In the genomic region with DNA sequence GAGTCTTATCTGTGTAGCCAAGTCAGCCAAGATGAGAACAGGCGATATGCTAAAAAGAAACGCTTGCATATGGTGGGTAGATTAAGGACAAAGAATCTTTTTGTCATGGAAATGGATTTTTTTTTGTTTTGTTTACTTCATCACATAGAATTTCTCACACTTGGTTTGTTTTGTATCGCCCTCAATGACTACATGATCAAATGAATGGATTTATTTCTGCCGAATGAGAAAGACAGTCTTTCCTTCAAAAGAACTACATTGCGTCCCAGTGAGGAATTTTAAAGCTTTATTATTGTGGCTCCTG, we compare ENCODE assay signal across 15 cellular contexts. TPM values are rescaled to one million over a fixed set of nuclear protein-coding genes. Genes with fewer than 3 reads are reported as not detected.
DNase-seq lines count a peak whose midpoint lies in the region; ATAC-seq and TF ChIP-seq lines count a peak whose summit lies in the region.
"Had no signal": no experiment of that assay in that cellular context is flagged by ENCODE, and none has a peak within 500 bp of the region (broad histone marks: within the 10 kb centered on the region; RNA-seq: fewer than 3 reads in every experiment).

No MANE protein-coding gene starts in this region.

- peak overlapping the region; percentile 36 for H3K4me3 Mint-ChIP-seq in activated T-cell treated with anti-CD3 and anti-CD28 coated beads, Interleukin-2, amount 50 U/mL, for 24 hours
- H3K4me3 Mint-ChIP-seq in activated CD4-positive, alpha-beta memory T cell treated with anti-CD3 and anti-CD28 coated beads, Interleukin-2, amount 10 ng/mL, durations not matched to agents 7 days and 5 days: peak overlapping the region; percentile 24

- no peak overlapping the region for H4K12ac ChIP-seq in trophoblast cell (ENCODE audit: low read depth, low read length)

- H2BK5ac ChIP-seq in trophoblast cell (ENCODE audit: low read depth, low read length, poor library complexity): no peak overlapping the region

- no peak for TF ChIP-seq POLR2A in stomach (IDR thresholded peaks at IDR 0.05)

- no peaks in the 10 kb centered on the region for H3K36me3 Mint-ChIP-seq in activated T-cell treated with anti-CD3 and anti-CD28 coated beads, Interleukin-2, amount 50 U/mL, for 24 hours (ENCODE audit: low read depth)
- H3K36me3 Mint-ChIP-seq in activated CD4-positive, alpha-beta memory T cell treated with anti-CD3 and anti-CD28 coated beads, Interleukin-2, amount 10 ng/mL, durations not matched to agents 7 days and 5 days (ENCODE audit: low read depth): peaks cover 9% of the 10 kb centered on the region

- no peak for ATAC-seq in GM21381 (IDR thresholded peaks at IDR 0.05; ENCODE audit: unreplicated experiment)

- H2BK120ac ChIP-seq in trophoblast cell (ENCODE audit: insufficient read depth, low read length, poor library complexity): no peak overlapping the region

- peaks cover 6% of the 10 kb centered on the region for H3K79me1 ChIP-seq in trophoblast cell (ENCODE audit: low read length)

- H3K4me2 ChIP-seq in trophoblast cell (ENCODE audit: low read length): peak overlapping the region; percentile 70

- H3K27ac ChIP-seq in iPS DF 6.9 (ENCODE audit: low read length) (no peak overlapping the region), trophoblast cell (ENCODE audit: low read depth, low read length) (no peak overlapping the region), stomach (no peak overlapping the region)

- H3K9me3 Mint-ChIP-seq in activated T-cell treated with anti-CD3 and anti-CD28 coated beads, Interleukin-2, amount 50 U/mL, for 24 hours: no peaks in the 10 kb centered on the region
- H3K9me3 Mint-ChIP-seq in activated CD4-positive, alpha-beta memory T cell treated with anti-CD3 and anti-CD28 coated beads, Interleukin-2, amount 10 ng/mL, durations not matched to agents 7 days and 5 days: no peaks in the 10 kb centered on the region

- H3K27ac Mint-ChIP-seq in activated T-cell treated with anti-CD3 and anti-CD28 coated beads, Interleukin-2, amount 50 U/mL, for 24 hours: peak overlapping the region; percentile 47
- H3K27ac Mint-ChIP-seq in activated CD4-positive, alpha-beta memory T cell treated with anti-CD3 and anti-CD28 coated beads, Interleukin-2, amount 10 ng/mL, durations not matched to agents 7 days and 5 days: peak overlapping the region; percentile 48

- TF ChIP-seq EP300 in stomach (IDR thresholded peaks at IDR 0.05): no peak

- no peak overlapping the region for H2BK12ac ChIP-seq in trophoblast cell (ENCODE audit: low read length)

- no peak for TF ChIP-seq CTCF in stomach (IDR thresholded peaks at IDR 0.05)

- H2AK5ac ChIP-seq in trophoblast cell (ENCODE audit: low read length): no peak overlapping the region

- no peak overlapping the region for H4K8ac ChIP-seq in trophoblast cell (ENCODE audit: low read depth, low read length)

- intact Hi-C loops in stomach (cut with DNase I; ENCODE audit: low total_unique reads): no loop called here

- DNase-seq in activated T-cell treated with anti-CD3 and anti-CD28 coated beads, Interleukin-2, amount 50 U/mL, for 24 hours: no peak
- no peak for DNase-seq in activated T-cell treated with anti-CD3 and anti-CD28 coated beads for 4 hours
- no peak for DNase-seq in activated CD4-positive, alpha-beta memory T cell treated with anti-CD3 and anti-CD28 coated beads, Interleukin-2, amount 10 ng/mL, durations not matched to agents 7 days and 5 days
- DNase-seq in iPS DF 6.9 (ENCODE audit: low read depth, low spot score): no peak
- no peak for DNase-seq in trophoblast cell
- DNase-seq in SIG-M5 (lab: John Stamatoyannopoulos, UW): no peak
- DNase-seq in stomach: no peak
- DNase-seq: activated effector memory CD4-positive, alpha-beta T cell treated with Interleukin-2 at 50 U/mL for 16 hours; DMS79; NCI-H2081; stimulated activated CD4-positive, alpha-beta T cell treated with anti-CD3 and anti-CD28 coated beads, Interleukin-2, amount 100 ng/mL, for 24 hours had no signal

- no peaks in the 10 kb centered on the region for H3K79me2 ChIP-seq in trophoblast cell (ENCODE audit: control insufficient read depth, insufficient read depth, low read length, poor library complexity)

- POLR2A ChIA-PET in activated CD4-positive, alpha-beta memory T cell treated with anti-CD3 and anti-CD28 coated beads, Interleukin-2, amount 10 ng/mL, durations not matched to agents 7 days and 5 days (lab: Charles Lee): no interaction called here

- no peak overlapping the region for H3K14ac ChIP-seq in trophoblast cell (ENCODE audit: low read length)

- no peak overlapping the region for H3K4ac ChIP-seq in trophoblast cell (ENCODE audit: low read depth, low read length)

- H3K9me3 ChIP-seq in iPS DF 6.9 (ENCODE audit: control insufficient read depth, insufficient read depth, low read length) (no peaks in the 10 kb centered on the region), trophoblast cell (ENCODE audit: insufficient read depth, low read depth, low read length) (no peaks in the 10 kb centered on the region), stomach (peaks cover 0 to 10% (median 0%) of the 10 kb centered on the region in 4 donors)

- H3K27me3 Mint-ChIP-seq in activated T-cell treated with anti-CD3 and anti-CD28 coated beads, Interleukin-2, amount 50 U/mL, for 24 hours: peaks cover 70% of the 10 kb centered on the region
- peaks cover 67% of the 10 kb centered on the region for H3K27me3 Mint-ChIP-seq in activated CD4-positive, alpha-beta memory T cell treated with anti-CD3 and anti-CD28 coated beads, Interleukin-2, amount 10 ng/mL, durations not matched to agents 7 days and 5 days

- peaks cover 26% of the 10 kb centered on the region for H3K4me1 Mint-ChIP-seq in activated T-cell treated with anti-CD3 and anti-CD28 coated beads, Interleukin-2, amount 50 U/mL, for 24 hours (ENCODE audit: low read depth)
- peaks cover 15% of the 10 kb centered on the region for H3K4me1 Mint-ChIP-seq in activated CD4-positive, alpha-beta memory T cell treated with anti-CD3 and anti-CD28 coated beads, Interleukin-2, amount 10 ng/mL, durations not matched to agents 7 days and 5 days

- no peak overlapping the region for H3K18ac ChIP-seq in trophoblast cell (ENCODE audit: low read length)

- no peak overlapping the region for H2AFZ ChIP-seq in trophoblast cell (ENCODE audit: insufficient read depth, low read length, poor library complexity)

- no peak overlapping the region for H4K91ac ChIP-seq in trophoblast cell (ENCODE audit: low read depth, low read length)

- H3K36me3 ChIP-seq in iPS DF 6.9 (ENCODE audit: control insufficient read depth, insufficient read depth, low read length) (no peaks in the 10 kb centered on the region), trophoblast cell (ENCODE audit: control insufficient read depth in 1 of 2, insufficient read depth in 2 of 2, low read length in 2 of 2) (no peaks in the 10 kb centered on the region), stomach (no peaks in the 10 kb centered on the region)

- no peak overlapping the region for H3K23ac ChIP-seq in trophoblast cell (ENCODE audit: low read length)

- H3K4me1 ChIP-seq in iPS DF 6.9 (ENCODE audit: control insufficient read depth, insufficient read depth, low read length) (peaks cover 6% of the 10 kb centered on the region), trophoblast cell (ENCODE audit: control insufficient read depth in 1 of 2, insufficient read depth in 2 of 2, low read length in 2 of 2) (peaks cover 0 to 29% of the 10 kb centered on the region in 2 experiments), stomach (peaks cover 11 to 51% (median 31%) of the 10 kb centered on the region in 4 donors)

- WGBS in iPS DF 6.9 (ENCODE audit: insufficient coverage, insufficient read length): no CpG with 5 or more reads among the region's 5 CpGs
- WGBS in trophoblast cell (ENCODE audit: extremely low coverage, insufficient coverage, insufficient read length): no CpG with 5 or more reads among the region's 5 CpGs
- WGBS in stomach, 5 donors: 13 to 17% (median 15%) methylated on average over 5 of the region's 5 CpGs

- CTCF ChIA-PET in activated CD4-positive, alpha-beta memory T cell treated with anti-CD3 and anti-CD28 coated beads, Interleukin-2, amount 10 ng/mL, durations not matched to agents 7 days and 5 days (lab: Charles Lee): no interaction called here

- H3K4me3 ChIP-seq in iPS DF 6.9 (ENCODE audit: low read length) (peak overlapping the region; percentile 96; the same call in 1 of the 2 replicates), trophoblast cell (ENCODE audit: low read depth, low read length) (no peak overlapping the region), stomach (no peak overlapping the region)

- no peak overlapping the region for H3K9ac ChIP-seq in trophoblast cell (ENCODE audit: low read length)

- H3K27me3 ChIP-seq in iPS DF 6.9 (ENCODE audit: control insufficient read depth, insufficient read depth, low read length): peaks cover 16% of the 10 kb centered on the region
- peaks cover 40% of the 10 kb centered on the region for H3K27me3 ChIP-seq in trophoblast cell (ENCODE audit: insufficient read depth, low read length)
- H3K27me3 ChIP-seq in stomach: peaks cover 27 to 97% (median 85%) of the 10 kb centered on the region in 3 donors

RNA-seq across cellular contexts. Expression of a gene that starts 2.0 kb away (rescaled TPM):
- not detected for total RNA-seq in activated CD4-positive, alpha-beta memory T cell treated with anti-CD3 and anti-CD28 coated beads, Interleukin-2, amount 10 ng/mL, durations not matched to agents 7 days and 5 days
- polyA plus RNA-seq in trophoblast cell (2013): 1.4 and 1.6 TPM in 2 replicates
- total RNA-seq in stomach: not detected
- polyA plus RNA-seq in stomach: not detected
- total RNA-seq: SK-MEL-5 had no signal
- polyA plus RNA-seq: AG04450, esophagus had no signal
